In the genomic region with DNA sequence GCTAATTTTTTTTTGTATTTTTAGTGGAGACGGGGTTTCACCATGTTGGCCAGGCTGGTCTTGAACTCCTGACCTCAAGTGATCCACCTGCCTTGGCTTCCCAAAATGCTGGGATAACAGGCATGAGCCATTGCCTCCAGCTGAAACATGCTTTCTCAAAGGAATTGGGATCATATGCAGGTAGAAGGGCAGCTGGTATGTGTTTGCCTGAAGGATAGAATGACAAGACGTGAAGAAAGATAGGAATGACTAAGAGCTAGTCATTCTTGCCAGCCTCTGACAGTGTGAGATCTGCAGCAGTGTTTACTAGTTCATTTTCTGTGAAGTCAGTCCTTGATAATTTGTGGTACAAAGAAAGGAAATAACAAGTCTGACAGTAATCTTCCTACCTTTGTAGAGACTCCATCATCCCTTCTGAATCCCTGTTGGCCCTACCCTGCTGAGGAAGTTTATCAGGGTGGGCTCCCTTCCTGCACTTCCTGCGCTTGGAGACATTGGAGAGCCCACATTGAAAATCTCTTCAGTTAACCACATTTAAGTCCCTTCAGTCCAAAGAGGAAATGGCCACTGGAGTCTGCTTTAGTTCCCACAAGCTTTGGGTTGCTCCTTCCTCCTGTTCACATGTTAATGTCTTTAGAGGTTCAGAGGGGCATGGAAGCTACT, we compare ENCODE assay signal across 8 cellular contexts. TPM values are rescaled to one million over a fixed set of nuclear protein-coding genes. Genes with fewer than 3 reads are reported as not detected.
DNase-seq lines count a peak whose midpoint lies in the region; ATAC-seq and TF ChIP-seq lines count a peak whose summit lies in the region.

No MANE protein-coding gene starts in this region.

- no peaks in the 10 kb centered on the region for H4K20me1 ChIP-seq in neural progenitor cell (ENCODE audit: low read depth)

- ATAC-seq in HG03342 (IDR thresholded peaks at IDR 0.05; ENCODE audit: unreplicated experiment) = peak; percentile 35
- peak; percentile 48 for ATAC-seq in activated CD8-positive, alpha-beta T cell treated with anti-CD3 and anti-CD28 coated beads, Interleukin-2, amount 10 ng/mL, durations not matched to agents 7 days and 5 days
- no peak for ATAC-seq in GM18517 (IDR thresholded peaks at IDR 0.05; ENCODE audit: unreplicated experiment)
- ATAC-seq in GM21367 (IDR thresholded peaks at IDR 0.05; ENCODE audit: unreplicated experiment) = no peak

- no peaks in the 10 kb centered on the region for H3K27me3 ChIP-seq in neural progenitor cell

- H3K27ac ChIP-seq in neural progenitor cell = no peak overlapping the region

- peaks cover 6% of the 10 kb centered on the region for H3K4me1 ChIP-seq in neural progenitor cell

- H3K27me3 Mint-ChIP-seq in activated CD8-positive, alpha-beta T cell treated with anti-CD3 and anti-CD28 coated beads, Interleukin-2, amount 10 ng/mL, durations not matched to agents 7 days and 5 days (ENCODE audit: low read depth) = no peaks in the 10 kb centered on the region
- H3K27me3 Mint-ChIP-seq in neural progenitor cell (ENCODE audit: insufficient read depth, low read depth) = no peaks in the 10 kb centered on the region

- no peaks in the 10 kb centered on the region for H3K36me3 ChIP-seq in neural progenitor cell

- POLR2A ChIA-PET in activated CD8-positive, alpha-beta T cell treated with anti-CD3 and anti-CD28 coated beads, Interleukin-2, amount 10 ng/mL, durations not matched to agents 7 days and 5 days (lab: Charles Lee) = interaction anchor here (0.6 to 5.7 kb wide), 13 partner anchors 12 to 266 kb away, joined by 3 to 238 read pairs (median 4); partner anchors contain the start of genes CASP10, CASP8, CFLAR and CLK1

- no peak overlapping the region for H3K9ac ChIP-seq in neural progenitor cell

- peaks cover 72% of the 10 kb centered on the region for H3K4me1 Mint-ChIP-seq in activated CD8-positive, alpha-beta T cell treated with anti-CD3 and anti-CD28 coated beads, Interleukin-2, amount 10 ng/mL, durations not matched to agents 7 days and 5 days (ENCODE audit: low read depth)
- peaks cover 9% of the 10 kb centered on the region for H3K4me1 Mint-ChIP-seq in neural progenitor cell

- peak; percentile 46 for DNase-seq in Ammon's horn (ENCODE audit: low spot score)
- peak; percentile 43 for DNase-seq in activated CD8-positive, alpha-beta T cell treated with anti-CD3 and anti-CD28 coated beads, Interleukin-2, amount 10 ng/mL, durations not matched to agents 7 days and 5 days
- DNase-seq in foreskin fibroblast = peak; percentile 75 to 79
- peak; percentile 19 for DNase-seq in stimulated activated naive CD4-positive, alpha-beta T cell treated with Interleukin-2 at 50 U/mL for 16 hours (lab: John Stamatoyannopoulos, UW)
- no peak for DNase-seq in neural progenitor cell (ENCODE audit: low spot score)

- no peaks in the 10 kb centered on the region for H3F3A ChIP-seq in neural progenitor cell (ENCODE audit: low read depth)

- no peaks in the 10 kb centered on the region for H3K79me2 ChIP-seq in neural progenitor cell (ENCODE audit: low read depth)

- peak overlapping the region; percentile 62 for H3K4me3 Mint-ChIP-seq in activated CD8-positive, alpha-beta T cell treated with anti-CD3 and anti-CD28 coated beads, Interleukin-2, amount 10 ng/mL, durations not matched to agents 7 days and 5 days
- no peak overlapping the region for H3K4me3 Mint-ChIP-seq in neural progenitor cell

- no peak overlapping the region for H2AFZ ChIP-seq in neural progenitor cell (replicated peaks)

- peak overlapping the region in 1 of 2 donors; percentile 15 for H3K4me3 ChIP-seq in foreskin fibroblast (ENCODE audit: low read depth in 1 of 2, low read length in 2 of 2)
- H3K4me3 ChIP-seq in neural progenitor cell = no peak overlapping the region

- CTCF ChIA-PET in activated CD8-positive, alpha-beta T cell treated with anti-CD3 and anti-CD28 coated beads, Interleukin-2, amount 10 ng/mL, durations not matched to agents 7 days and 5 days (lab: Charles Lee) = interaction anchor here (0.6 to 5.6 kb wide), 10 partner anchors 8 to 229 kb away, joined by 3 to 48 read pairs (median 4); partner anchors contain the start of genes CASP10 and ORC2

- H3K4me2 ChIP-seq in neural progenitor cell = no peak overlapping the region

- H3K9me3 ChIP-seq in neural progenitor cell (ENCODE audit: low read depth) = no peaks in the 10 kb centered on the region

- peak overlapping the region; percentile 85 for H3K27ac Mint-ChIP-seq in activated CD8-positive, alpha-beta T cell treated with anti-CD3 and anti-CD28 coated beads, Interleukin-2, amount 10 ng/mL, durations not matched to agents 7 days and 5 days
- no peak overlapping the region for H3K27ac Mint-ChIP-seq in neural progenitor cell

- H3K36me3 Mint-ChIP-seq in activated CD8-positive, alpha-beta T cell treated with anti-CD3 and anti-CD28 coated beads, Interleukin-2, amount 10 ng/mL, durations not matched to agents 7 days and 5 days (ENCODE audit: low read depth) = peaks cover 54% of the 10 kb centered on the region
- no peaks in the 10 kb centered on the region for H3K36me3 Mint-ChIP-seq in neural progenitor cell

- TF ChIP-seq CTCF in foreskin fibroblast (IDR thresholded peaks at IDR 0.05; ENCODE audit: low read depth, low read length) (no peak), neural progenitor cell (IDR thresholded peaks at IDR 0.05) (no peak)

- H3K9me3 Mint-ChIP-seq in activated CD8-positive, alpha-beta T cell treated with anti-CD3 and anti-CD28 coated beads, Interleukin-2, amount 10 ng/mL, durations not matched to agents 7 days and 5 days (ENCODE audit: insufficient read depth) = no peaks in the 10 kb centered on the region
- no peaks in the 10 kb centered on the region for H3K9me3 Mint-ChIP-seq in neural progenitor cell

RNA-seq across cellular contexts. Expression of gene CFLAR, which starts 14.7 kb away (rescaled TPM):
- 10 to 100 TPM; 90.4 to 95.0 TPM for total RNA-seq in activated CD8-positive, alpha-beta T cell treated with anti-CD3 and anti-CD28 coated beads, Interleukin-2, amount 10 ng/mL, durations not matched to agents 7 days and 5 days
- 10.9 and 11.4 TPM in 2 replicates for total RNA-seq in neural progenitor cell (ENCODE audit: low replicate concordance)

RNA-seq across cellular contexts. Expression of gene CASP10, which starts 52.3 kb away (rescaled TPM):
- 10 to 100 TPM; 40.7 to 42.8 TPM for total RNA-seq in activated CD8-positive, alpha-beta T cell treated with anti-CD3 and anti-CD28 coated beads, Interleukin-2, amount 10 ng/mL, durations not matched to agents 7 days and 5 days
- 1.4 and 2.2 TPM in 2 replicates for total RNA-seq in neural progenitor cell (ENCODE audit: low replicate concordance)

RNA-seq across cellular contexts. Expression of gene NDUFB3, which starts 58.9 kb away (rescaled TPM):
- total RNA-seq in activated CD8-positive, alpha-beta T cell treated with anti-CD3 and anti-CD28 coated beads, Interleukin-2, amount 10 ng/mL, durations not matched to agents 7 days and 5 days = 100 to 1,000 TPM; 167 to 173 TPM
- total RNA-seq in neural progenitor cell (ENCODE audit: low replicate concordance) = 50.1 and 125 TPM in 2 replicates

RNA-seq across cellular contexts. Expression of gene HYCC2, which starts 59.2 kb away (rescaled TPM):
- total RNA-seq in activated CD8-positive, alpha-beta T cell treated with anti-CD3 and anti-CD28 coated beads, Interleukin-2, amount 10 ng/mL, durations not matched to agents 7 days and 5 days = 10 to 100 TPM; 35.9 to 40.2 TPM
- total RNA-seq in neural progenitor cell (ENCODE audit: low replicate concordance) = 6.8 and 9.1 TPM in 2 replicates

Comparison
In these comparisons a context has a peak if more than half of its experiments do, and no peak if none do; other contexts are left out.
1. ATAC-seq: peak in HG03342 (single experiment) and activated CD8-positive, alpha-beta T cell treated with anti-CD3 and anti-CD28 coated beads, Interleukin-2, amount 10 ng/mL, durations not matched to agents 7 days and 5 days (single experiment); none in GM18517 (single experiment) and GM21367 (single experiment).
2. RNA of gene CASP10, which starts 52.3 kb away (total RNA-seq): 40.7 to 42.8 TPM in activated CD8-positive, alpha-beta T cell treated with anti-CD3 and anti-CD28 coated beads, Interleukin-2, amount 10 ng/mL, durations not matched to agents 7 days and 5 days; 1.4 to 2.2 TPM in neural progenitor cell; every median in the first group is over 10 times any median in the second.